8 cellular contexts compared by ENCODE assay signal in genomic region chr20:5119435-5120188, GRCh38. TPM values are rescaled to one million over a fixed set of nuclear protein-coding genes. Genes with fewer than 3 reads are reported as not detected.
DNase-seq lines count a peak whose midpoint lies in the region; ATAC-seq lines count a peak whose summit lies in the region.

PCNA (minus strand) TSS chr20:5119958; CDS start chr20:5119798, 160 bp downstream.

- DNase-seq in C1 segment of cervical spinal cord (lab: John Stamatoyannopoulos, UW) (peak; percentile 46 to 95 (median 90)), NCI-H748 treated with DMSO at 0.1 percent for 48 hours (lab: John Stamatoyannopoulos, UW) (peak; percentile 99), dedifferentiated amniotic fluid mesenchymal stem cell (ENCODE audit: extremely low spot score) (peak; percentile 93), left lobe of liver (ENCODE audit: low spot score) (peak; percentile 97)
- DNase-seq in activated CD4-positive, alpha-beta T cell treated with anti-CD3 and anti-CD28 coated beads, Interleukin-2, amount 50 U/mL, for 24 hours (ENCODE audit: low read depth in 1 of 2, low spot score in 1 of 2): peak; percentile 87 to 96
- peak; percentile 93 for DNase-seq in stimulated activated CD4-positive, alpha-beta T cell treated with anti-CD3 and anti-CD28 coated beads, Interleukin-2, amount 100 ng/mL, for 4 hours (ENCODE audit: low read depth)

- ATAC-seq in GM19372 (IDR thresholded peaks at IDR 0.05; ENCODE audit: low read depth, unreplicated experiment): peak; percentile 86
- peak; percentile 81 for ATAC-seq in HG03558 (IDR thresholded peaks at IDR 0.05; ENCODE audit: extremely low read depth, unreplicated experiment)
- ATAC-seq in left lobe of liver: peak; percentile 95

RNA-seq across cellular contexts. Expression of gene PCNA, which starts in this region (rescaled TPM):
- total RNA-seq in left lobe of liver: 18.5 TPM

Comparison
In these comparisons a context has a peak if more than half of its experiments do, and no peak if none do; other contexts are left out.
1. Peak in every context shown above with its lines: DNase-seq and ATAC-seq.